In genomic region chr17:41324180-41325075, GRCh38 we compare ENCODE assay signal across 11 cellular contexts. TPM values are rescaled to one million over a fixed set of nuclear protein-coding genes. Genes with fewer than 3 reads are reported as not detected.
DNase-seq lines count a peak whose midpoint lies in the region; ATAC-seq and TF ChIP-seq lines count a peak whose summit lies in the region.
"Had no signal": no experiment of that assay in that cellular context is flagged by ENCODE, and none has a peak within 500 bp of the region (broad histone marks: within the 10 kb centered on the region; RNA-seq: fewer than 3 reads in every experiment).

No MANE protein-coding gene starts in this region.

- H3K4me3 ChIP-seq in Panc1 (ENCODE audit: low read depth in 2 of 2, low read length in 2 of 2): no peak overlapping the region
- H3K4me3 ChIP-seq: SJSA1 had no signal

- H3K27ac ChIP-seq in Panc1 (ENCODE audit: low read length): no peak overlapping the region
- H3K27ac ChIP-seq in foreskin keratinocyte: peak overlapping the region; percentile 53
- H3K27ac ChIP-seq: SJSA1 had no signal

- H3K27ac Mint-ChIP-seq in stimulated activated naive CD8-positive, alpha-beta T cell treated with anti-CD3 and anti-CD28 coated beads, Interleukin-15, amount 100 ng/mL, for 72 hours: peak overlapping the region; percentile 64 to 77
- no peak overlapping the region for H3K27ac Mint-ChIP-seq in activated T-helper 1 cell treated with anti-CD3 and anti-CD28 coated beads, Interleukin-12 subunit alpha, Interleukin-12 subunit beta, Interleukin-2, Interleukin-4 antibody, amounts not matched to agents 30 ng/mL and 10 ng/mL and 1 ng/mL, durations not matched to agents 14 hours and 24 hours and 36 hours

- no peaks in the 10 kb centered on the region for H3K27me3 Mint-ChIP-seq in stimulated activated naive CD8-positive, alpha-beta T cell treated with anti-CD3 and anti-CD28 coated beads, Interleukin-15, amount 100 ng/mL, for 72 hours
- H3K27me3 Mint-ChIP-seq in activated T-helper 1 cell treated with anti-CD3 and anti-CD28 coated beads, Interleukin-12 subunit alpha, Interleukin-12 subunit beta, Interleukin-2, Interleukin-4 antibody, amounts not matched to agents 30 ng/mL and 10 ng/mL and 1 ng/mL, durations not matched to agents 14 hours and 24 hours and 36 hours (ENCODE audit: insufficient read depth): no peaks in the 10 kb centered on the region

- TF ChIP-seq CTCF in Panc1 (IDR thresholded peaks at IDR 0.05): peak; percentile 75
- TF ChIP-seq CTCF in foreskin keratinocyte (conservative IDR thresholded peaks at IDR 0.05): peak; percentile 79

- H3K36me3 Mint-ChIP-seq in activated T-helper 1 cell treated with anti-CD3 and anti-CD28 coated beads, Interleukin-12 subunit alpha, Interleukin-12 subunit beta, Interleukin-2, Interleukin-4 antibody, amounts not matched to agents 30 ng/mL and 10 ng/mL and 1 ng/mL, durations not matched to agents 14 hours and 24 hours and 36 hours (ENCODE audit: low read depth): no peaks in the 10 kb centered on the region

- H3K9me3 ChIP-seq in Panc1 (ENCODE audit: control insufficient read depth, insufficient read depth, low read depth, low read length): 0 out of 2 replicates have a peak, but pooled peaks cover under 1% of the 10 kb centered on the region

- ATAC-seq in stimulated activated naive CD8-positive, alpha-beta T cell treated with anti-CD3 and anti-CD28 coated beads, Interleukin-15, amount 100 ng/mL, for 72 hours: peak; percentile 31
- ATAC-seq in stimulated activated naive CD8-positive, alpha-beta T cell treated with anti-CD3 and anti-CD28 coated beads, Interleukin-15, Interleukin-2, amounts not matched to agents 100 U/mL and 50 U/mL, for 24 hours: no peak
- ATAC-seq in Panc1 (peak; percentile 65), foreskin keratinocyte (peak; percentile 14), GM21526 (IDR thresholded peaks at IDR 0.05; ENCODE audit: low FRiP score, unreplicated experiment) (no peak)

- no peaks in the 10 kb centered on the region for H3K36me3 ChIP-seq in Panc1 (ENCODE audit: control insufficient read depth, insufficient read depth, low read length)
- H3K36me3 ChIP-seq: SJSA1 had no signal

- in situ Hi-C loops in Panc1 (cut with HindIII; ENCODE audit: low pct_unique_long_range_greater_than_20kb, low sequenced_read_pairs): no loop called here

- H3K27me3 ChIP-seq in Panc1 (ENCODE audit: control insufficient read depth, insufficient read depth, low read length) (no peaks in the 10 kb centered on the region), foreskin keratinocyte (no peaks in the 10 kb centered on the region)
- H3K27me3 ChIP-seq: SJSA1 had no signal

- BruUV-seq in Panc1 (replicated peaks; lab: Mats Ljungman, UMichigan): no TSS peak

- intact Hi-C loops in Panc1 (cut with micrococcal nuclease; ENCODE audit: unreplicated experiment): loop anchor here (10.0 kb wide), 1 partner anchor 340 kb away; no protein-coding TSS in a partner anchor
- intact Hi-C loops in activated T-helper 1 cell treated with anti-CD3 and anti-CD28 coated beads, Interleukin-12 subunit alpha, Interleukin-12 subunit beta, Interleukin-2, Interleukin-4 antibody, amounts not matched to agents 30 ng/mL and 10 ng/mL and 1 ng/mL, durations not matched to agents 14 hours and 24 hours and 36 hours (cut with micrococcal nuclease): loop anchor here (5.0 kb wide), 1 partner anchor 417 kb away; no protein-coding TSS in a partner anchor

- CTCF ChIA-PET in Panc1 (lab: Charles Lee): no interaction called here

- no peak overlapping the region for H3K4me3 Mint-ChIP-seq in stimulated activated naive CD8-positive, alpha-beta T cell treated with anti-CD3 and anti-CD28 coated beads, Interleukin-15, amount 100 ng/mL, for 72 hours
- no peak overlapping the region for H3K4me3 Mint-ChIP-seq in activated T-helper 1 cell treated with anti-CD3 and anti-CD28 coated beads, Interleukin-12 subunit alpha, Interleukin-12 subunit beta, Interleukin-2, Interleukin-4 antibody, amounts not matched to agents 30 ng/mL and 10 ng/mL and 1 ng/mL, durations not matched to agents 14 hours and 24 hours and 36 hours

- DNase-seq in stimulated activated naive CD8-positive, alpha-beta T cell treated with anti-CD3 and anti-CD28 coated beads, Interleukin-15, amount 100 ng/mL, for 72 hours: no peak
- DNase-seq in stimulated activated naive CD8-positive, alpha-beta T cell treated with anti-CD3 and anti-CD28 coated beads, Interleukin-15, Interleukin-2, amounts not matched to agents 100 U/mL and 50 U/mL, for 24 hours: no peak
- DNase-seq in Panc1 (ENCODE audit: low read depth, low spot score) (no peak), foreskin keratinocyte (peak in 1 of 2 donors; percentile 42), MV-4-11 (lab: John Stamatoyannopoulos, UW) (no peak), GOT3 (lab: John Stamatoyannopoulos, UW) (no peak)
- no peak for DNase-seq in activated T-helper 1 cell treated with anti-CD3 and anti-CD28 coated beads, Interleukin-12 subunit alpha, Interleukin-12 subunit beta, Interleukin-2, Interleukin-4 antibody, amounts not matched to agents 30 ng/mL and 10 ng/mL and 1 ng/mL, durations not matched to agents 14 hours and 24 hours and 36 hours (ENCODE audit: low spot score)
- DNase-seq: amygdala had no signal

- H3K4me1 ChIP-seq in Panc1 (ENCODE audit: control insufficient read depth, insufficient read depth, low read length): no peaks in the 10 kb centered on the region
- H3K4me1 ChIP-seq in foreskin keratinocyte: no peaks in the 10 kb centered on the region

- peaks cover 14% of the 10 kb centered on the region in 2 donors for H3K9me3 Mint-ChIP-seq in stimulated activated naive CD8-positive, alpha-beta T cell treated with anti-CD3 and anti-CD28 coated beads, Interleukin-15, amount 100 ng/mL, for 72 hours
- peaks cover 13% of the 10 kb centered on the region for H3K9me3 Mint-ChIP-seq in activated T-helper 1 cell treated with anti-CD3 and anti-CD28 coated beads, Interleukin-12 subunit alpha, Interleukin-12 subunit beta, Interleukin-2, Interleukin-4 antibody, amounts not matched to agents 30 ng/mL and 10 ng/mL and 1 ng/mL, durations not matched to agents 14 hours and 24 hours and 36 hours

- H3K4me1 Mint-ChIP-seq in stimulated activated naive CD8-positive, alpha-beta T cell treated with anti-CD3 and anti-CD28 coated beads, Interleukin-15, amount 100 ng/mL, for 72 hours: peaks cover 55% of the 10 kb centered on the region
- H3K4me1 Mint-ChIP-seq in activated T-helper 1 cell treated with anti-CD3 and anti-CD28 coated beads, Interleukin-12 subunit alpha, Interleukin-12 subunit beta, Interleukin-2, Interleukin-4 antibody, amounts not matched to agents 30 ng/mL and 10 ng/mL and 1 ng/mL, durations not matched to agents 14 hours and 24 hours and 36 hours (ENCODE audit: low read depth): peaks cover 7% of the 10 kb centered on the region

- POLR2A ChIA-PET in Panc1 (lab: Charles Lee): no interaction called here

RNA-seq across cellular contexts. Expression of gene KRTAP17-1, which starts 8.9 kb away (rescaled TPM):
- total RNA-seq in Panc1 (2021; ENCODE audit: unreplicated experiment): not detected
- not detected for polyA plus RNA-seq in Panc1 (2012; ENCODE audit: insufficient read length)
- total RNA-seq in foreskin keratinocyte: not detected in 2 replicates
- not detected in 2 replicates for polyA plus RNA-seq in foreskin keratinocyte
- total RNA-seq in activated T-helper 1 cell treated with anti-CD3 and anti-CD28 coated beads, Interleukin-12 subunit alpha, Interleukin-12 subunit beta, Interleukin-2, Interleukin-4 antibody, amounts not matched to agents 30 ng/mL and 10 ng/mL and 1 ng/mL, durations not matched to agents 14 hours and 24 hours and 36 hours: not detected in 2 replicates
- total RNA-seq: liver, SJSA1 had no signal
- polyA plus RNA-seq: liver had no signal

RNA-seq across cellular contexts. Expression of gene KRTAP16-1, which starts 15.3 kb away (rescaled TPM):
- total RNA-seq in Panc1 (2021; ENCODE audit: unreplicated experiment) (not detected), foreskin keratinocyte (not detected in 2 replicates)
- polyA plus RNA-seq in Panc1 (2012; ENCODE audit: insufficient read length): not detected
- polyA plus RNA-seq in foreskin keratinocyte: not detected in 2 replicates
- not detected in 2 replicates for total RNA-seq in activated T-helper 1 cell treated with anti-CD3 and anti-CD28 coated beads, Interleukin-12 subunit alpha, Interleukin-12 subunit beta, Interleukin-2, Interleukin-4 antibody, amounts not matched to agents 30 ng/mL and 10 ng/mL and 1 ng/mL, durations not matched to agents 14 hours and 24 hours and 36 hours
- total RNA-seq: liver, SJSA1 had no signal
- polyA plus RNA-seq: liver had no signal

RNA-seq across cellular contexts. Expression of gene KRTAP29-1, which starts 21.8 kb away (rescaled TPM):
- total RNA-seq in Panc1 (2021; ENCODE audit: unreplicated experiment): not detected
- polyA plus RNA-seq in Panc1 (2012; ENCODE audit: insufficient read length): not detected
- not detected in 2 replicates for total RNA-seq in foreskin keratinocyte
- not detected in 2 replicates for polyA plus RNA-seq in foreskin keratinocyte
- total RNA-seq in activated T-helper 1 cell treated with anti-CD3 and anti-CD28 coated beads, Interleukin-12 subunit alpha, Interleukin-12 subunit beta, Interleukin-2, Interleukin-4 antibody, amounts not matched to agents 30 ng/mL and 10 ng/mL and 1 ng/mL, durations not matched to agents 14 hours and 24 hours and 36 hours: not detected in 2 replicates
- total RNA-seq: liver, SJSA1 had no signal
- polyA plus RNA-seq: liver had no signal

RNA-seq across cellular contexts. Expression of gene KRT33A, which starts 26.2 kb away (rescaled TPM):
- total RNA-seq in Panc1 (2021; ENCODE audit: unreplicated experiment): not detected
- not detected for polyA plus RNA-seq in Panc1 (2012; ENCODE audit: insufficient read length)
- total RNA-seq in foreskin keratinocyte: not detected in 2 replicates
- polyA plus RNA-seq in foreskin keratinocyte: not detected in 2 replicates
- total RNA-seq in activated T-helper 1 cell treated with anti-CD3 and anti-CD28 coated beads, Interleukin-12 subunit alpha, Interleukin-12 subunit beta, Interleukin-2, Interleukin-4 antibody, amounts not matched to agents 30 ng/mL and 10 ng/mL and 1 ng/mL, durations not matched to agents 14 hours and 24 hours and 36 hours: not detected in 2 replicates
- total RNA-seq: liver, SJSA1 had no signal
- polyA plus RNA-seq: liver had no signal

RNA-seq across cellular contexts. Expression of gene KRT33B, which starts 45.2 kb away (rescaled TPM):
- not detected for total RNA-seq in Panc1 (2021; ENCODE audit: unreplicated experiment)
- not detected for polyA plus RNA-seq in Panc1 (2012; ENCODE audit: insufficient read length)
- 0.31 and 0.60 TPM in 2 replicates for total RNA-seq in foreskin keratinocyte
- polyA plus RNA-seq in foreskin keratinocyte: 0.32 and 0.57 TPM in 2 replicates
- total RNA-seq in activated T-helper 1 cell treated with anti-CD3 and anti-CD28 coated beads, Interleukin-12 subunit alpha, Interleukin-12 subunit beta, Interleukin-2, Interleukin-4 antibody, amounts not matched to agents 30 ng/mL and 10 ng/mL and 1 ng/mL, durations not matched to agents 14 hours and 24 hours and 36 hours: not detected in 2 replicates
- total RNA-seq: liver had no signal
- polyA plus RNA-seq: liver had no signal

Comparison
In these comparisons a context has a peak if more than half of its experiments do, and no peak if none do; other contexts are left out.
1. ATAC-seq: peak in stimulated activated naive CD8-positive, alpha-beta T cell treated with anti-CD3 and anti-CD28 coated beads, Interleukin-15, amount 100 ng/mL, for 72 hours (single experiment), Panc1 (single experiment) and foreskin keratinocyte (single experiment); none in stimulated activated naive CD8-positive, alpha-beta T cell treated with anti-CD3 and anti-CD28 coated beads, Interleukin-15, Interleukin-2, amounts not matched to agents 100 U/mL and 50 U/mL, for 24 hours (single experiment) and GM21526 (single experiment).